In genomic region chr19:850979-851335, GRCh38 we compare ENCODE assay signal across 1 cellular context.
TF ChIP-seq lines count a peak whose summit lies in the region.

No MANE protein-coding gene starts in this region.

TF ChIP-seq in liver, 16 proteins besides CTCF, POLR2A, EP300 and RAD21:
- TF ChIP-seq ATF3 (IDR thresholded peaks at IDR 0.05) (no peak), REST (IDR thresholded peaks at IDR 0.05) (no peak), SP1 (IDR thresholded peaks at IDR 0.05) (no peak), FOXA1 (IDR thresholded peaks at IDR 0.05) (no peak), TAF1 (conservative IDR thresholded peaks at IDR 0.05) (no peak), EGR1 (IDR thresholded peaks at IDR 0.05; ENCODE audit: low read depth in 2 of 2) (no peak), HNF4G (IDR thresholded peaks at IDR 0.05) (no peak), MAX (IDR thresholded peaks at IDR 0.05) (no peak), YY1 (IDR thresholded peaks at IDR 0.05) (no peak), JUND (IDR thresholded peaks at IDR 0.05) (no peak), RXRA (IDR thresholded peaks at IDR 0.05) (no peak), HNF4A (conservative IDR thresholded peaks at IDR 0.05) (no peak), ZBTB33 (IDR thresholded peaks at IDR 0.05) (no peak), FOXA2 (IDR thresholded peaks at IDR 0.05) (no peak), GABPA (IDR thresholded peaks at IDR 0.05 in 1 of 2, conservative IDR thresholded peaks at IDR 0.05 in 1 of 2) (no peak), NR2F2 (IDR thresholded peaks at IDR 0.05) (no peak)
